ENCODE assay signal across 8 cellular contexts in the genomic region with DNA sequence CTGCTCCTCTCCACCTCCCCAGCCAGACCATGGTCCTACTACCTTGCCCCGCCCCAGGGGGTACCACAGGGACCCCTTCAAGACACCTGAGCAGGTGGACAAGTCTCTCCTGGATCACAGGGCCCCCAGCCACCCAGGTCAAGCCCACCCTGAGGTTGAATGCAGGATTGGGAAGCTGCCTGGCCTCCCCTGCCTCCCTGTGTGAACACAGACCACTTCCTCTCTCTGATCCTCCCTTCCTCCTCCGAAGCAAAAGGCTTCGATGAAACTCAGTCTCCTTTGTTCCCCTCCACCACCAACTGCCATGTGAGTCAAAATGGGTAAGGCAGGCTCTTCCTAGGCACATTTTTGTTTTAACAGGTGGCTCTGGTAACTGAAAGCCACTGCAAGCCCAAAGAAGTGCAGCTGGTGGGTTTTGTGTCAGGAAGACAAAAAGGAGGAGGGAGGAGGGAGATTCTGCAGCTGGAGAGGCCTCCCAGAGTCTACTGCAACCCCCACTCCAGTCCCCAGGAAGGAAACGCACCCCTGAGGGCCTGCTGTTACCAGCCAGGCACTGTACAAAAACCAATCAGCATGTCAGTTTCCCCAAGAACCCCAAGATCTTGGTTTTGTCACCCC. TPM values are rescaled to one million over a fixed set of nuclear protein-coding genes. Genes with fewer than 3 reads are reported as not detected.
DNase-seq lines count a peak whose midpoint lies in the region; ATAC-seq, FAIRE-seq and TF ChIP-seq lines count a peak whose summit lies in the region.

No MANE protein-coding gene starts in this region.

- BruUV-seq in Panc1 (replicated peaks; lab: Mats Ljungman, UMichigan), result no TSS peak

- peak; percentile 77 for FAIRE-seq in GM12891 (lab: Jason Lieb, UNC)

- no peak for TF ChIP-seq POLR2A in GM12891 (IDR thresholded peaks at IDR 0.05; ENCODE audit: low read depth, low read length)

- no peak for ATAC-seq in Panc1
- ATAC-seq in effector memory CD8-positive, alpha-beta T cell (replicated peaks), result no peak
- ATAC-seq in HG02840 (IDR thresholded peaks at IDR 0.05; ENCODE audit: low FRiP score, unreplicated experiment), result no peak
- ATAC-seq in left colon, result no peak
- ATAC-seq in GM18858 (IDR thresholded peaks at IDR 0.05; ENCODE audit: unreplicated experiment), result no peak

- intact Hi-C loops in Panc1 (cut with micrococcal nuclease; ENCODE audit: unreplicated experiment), result no loop called here
- intact Hi-C loops in left colon (cut with DNase I, micrococcal nuclease), result no loop called here

- peak overlapping the region; percentile 49 for H3K27ac ChIP-seq in Panc1 (ENCODE audit: low read length)

- H3K27ac Mint-ChIP-seq in effector memory CD8-positive, alpha-beta T cell, result peak overlapping the region; percentile 92 to 98

- no peaks in the 10 kb centered on the region for H3K27me3 ChIP-seq in Panc1 (ENCODE audit: control insufficient read depth, insufficient read depth, low read length)

- no peaks in the 10 kb centered on the region for H3K9me3 Mint-ChIP-seq in effector memory CD8-positive, alpha-beta T cell

- H3K27me3 Mint-ChIP-seq in effector memory CD8-positive, alpha-beta T cell, result no peaks in the 10 kb centered on the region

- no peak overlapping the region for H3K4me3 ChIP-seq in Panc1 (ENCODE audit: low read depth in 2 of 2, low read length in 2 of 2)

- peaks cover 56% of the 10 kb centered on the region for H3K4me1 ChIP-seq in Panc1 (ENCODE audit: control insufficient read depth, insufficient read depth, low read length)

- peaks cover 78 to 85% of the 10 kb centered on the region in 2 donors for H3K4me1 Mint-ChIP-seq in effector memory CD8-positive, alpha-beta T cell (ENCODE audit: low read depth in 2 of 2)

- no peaks in the 10 kb centered on the region; the same call in 1 of the 2 replicates for H3K36me3 ChIP-seq in Panc1 (ENCODE audit: control insufficient read depth, insufficient read depth, low read length)

- in situ Hi-C loops in Panc1 (cut with HindIII; ENCODE audit: low pct_unique_long_range_greater_than_20kb, low sequenced_read_pairs), result no loop called here

- H3K4me3 Mint-ChIP-seq in effector memory CD8-positive, alpha-beta T cell, result peak overlapping the region; percentile 74 to 75

- DNase-seq in GM12891 (ENCODE audit: insufficient read length, low spot score), result no peak
- DNase-seq in HCEC 1CT, result peak; percentile 3
- no peak for DNase-seq in Panc1 (ENCODE audit: low read depth, low spot score)
- DNase-seq in effector memory CD8-positive, alpha-beta T cell, result peak in 2 of 3 experiments; percentile 9 to 24
- no peak for DNase-seq in DMS114 treated with DMSO at 0.1 percent for 48 hours (lab: John Stamatoyannopoulos, UW; ENCODE audit: unreplicated experiment)
- DNase-seq in left colon, result no peak

- CTCF ChIA-PET in Panc1 (lab: Charles Lee), result no interaction called here

- H3K9me3 ChIP-seq in Panc1 (ENCODE audit: control insufficient read depth, insufficient read depth, low read depth, low read length), result no peaks in the 10 kb centered on the region

- peaks cover 6% of the 10 kb centered on the region for H3K36me3 Mint-ChIP-seq in effector memory CD8-positive, alpha-beta T cell (ENCODE audit: insufficient read depth)

- no peak for TF ChIP-seq CTCF in Panc1 (IDR thresholded peaks at IDR 0.05)

- POLR2A ChIA-PET in Panc1 (lab: Charles Lee), result no interaction called here

TF ChIP-seq in GM12891, 5 proteins besides CTCF, POLR2A, EP300 and RAD21:
- TF ChIP-seq SPI1 (IDR thresholded peaks at IDR 0.05; ENCODE audit: low read depth, low read length), result peak; percentile 94
- 0 out of 2 replicates have a peak, but pooled peaks have one; percentile 33 for TF ChIP-seq POU2F2 (IDR thresholded peaks at IDR 0.05; ENCODE audit: low read depth, low read length)
- no peak for TF ChIP-seq POLR2AphosphoS5 (IDR thresholded peaks at IDR 0.05; ENCODE audit: low read depth, low read length)
- TF ChIP-seq PAX5 (IDR thresholded peaks at IDR 0.05; ENCODE audit: insufficient read depth, low read length, severe bottlenecking), result no peak
- TF ChIP-seq TAF1 (IDR thresholded peaks at IDR 0.05; ENCODE audit: low read depth, low read length), result no peak

RNA-seq across cellular contexts. Expression of gene ADA, which starts 5.4 kb away (rescaled TPM):
- polyA plus RNA-seq in GM12891 (2012; ENCODE audit: low read depth, missing spikeins), result 112 TPM
- 53.8 TPM for total RNA-seq in Panc1 (2021; ENCODE audit: unreplicated experiment)
- 65.5 TPM for polyA plus RNA-seq in Panc1 (2012; ENCODE audit: insufficient read length)
- 1 to 10 TPM; 2.5 to 3.4 TPM for total RNA-seq in left colon

Comparison
In these comparisons a context has a peak if more than half of its experiments do, and no peak if none do; other contexts are left out.
1. DNase-seq: peak in HCEC 1CT (single experiment) and effector memory CD8-positive, alpha-beta T cell (2 of 3); none in GM12891 (single experiment), Panc1 (single experiment), DMS114 treated with DMSO at 0.1 percent for 48 hours (single experiment) and left colon (0 of 2).
2. RNA of gene ADA, which starts 5.4 kb away (total RNA-seq): 53.8 TPM in Panc1 (single experiment); 2.5 to 3.4 TPM in left colon; every median in the first group is over 10 times any median in the second.